In genomic region chr3:35635931-35636683, GRCh38 we compare ENCODE assay signal across 22 cellular contexts. TPM values are rescaled to one million over a fixed set of nuclear protein-coding genes. Genes with fewer than 3 reads are reported as not detected.
DNase-seq lines count a peak whose midpoint lies in the region; ATAC-seq and TF ChIP-seq lines count a peak whose summit lies in the region.
"Had no signal": no experiment of that assay in that cellular context is flagged by ENCODE, and none has a peak within 500 bp of the region (broad histone marks: within the 10 kb centered on the region; RNA-seq: fewer than 3 reads in every experiment).

No MANE protein-coding gene starts in this region.

- no peaks in the 10 kb centered on the region for H4K20me1 ChIP-seq in OCI-LY1 (ENCODE audit: insufficient read depth, low read length)

- peak overlapping the region; percentile 58 for H3K27ac ChIP-seq in OCI-LY1 (ENCODE audit: low read depth, low read length, poor library complexity, severe bottlenecking)
- H3K27ac ChIP-seq in cingulate gyrus (ENCODE audit: low read depth, low read length) = peak overlapping the region; percentile 34
- peak overlapping the region; percentile 23 for H3K27ac ChIP-seq in substantia nigra (ENCODE audit: low read depth, low read length, poor library complexity, severe bottlenecking)
- H3K27ac ChIP-seq in heart right ventricle = no peak overlapping the region

- no peaks in the 10 kb centered on the region for H3F3A ChIP-seq in OCI-LY1 (ENCODE audit: insufficient read depth, low read length)

- H3K4me3 ChIP-seq in OCI-LY1 (ENCODE audit: low read depth, low read length, poor library complexity, severe bottlenecking) (peak overlapping the region; percentile 4), heart right ventricle (no peak overlapping the region)
- H3K4me3 ChIP-seq: K562 had no signal

- TF ChIP-seq CTCF in OCI-LY1 (IDR thresholded peaks at IDR 0.05; ENCODE audit: low read length) (no peak), heart right ventricle (IDR thresholded peaks at IDR 0.05) (no peak)

- intact Hi-C loops in heart right ventricle (cut with DNase I) = no loop called here

- no peak overlapping the region; the same call in 1 of the 2 replicates for H3K9ac ChIP-seq in OCI-LY1 (ENCODE audit: low read length)

- peaks cover 46% of the 10 kb centered on the region for H3K4me1 ChIP-seq in OCI-LY1 (ENCODE audit: insufficient read depth, low read length, severe bottlenecking)
- peaks cover 0 to 13% (median 10%) of the 10 kb centered on the region in 9 donors for H3K4me1 ChIP-seq in heart right ventricle

- H3K27me3 ChIP-seq in OCI-LY1 (ENCODE audit: insufficient read depth, low read length) (no peaks in the 10 kb centered on the region), heart right ventricle (peaks cover 9 to 38% (median 32%) of the 10 kb centered on the region in 7 donors)

- H3K36me3 ChIP-seq in OCI-LY1 (ENCODE audit: insufficient read depth, low read length) = no peaks in the 10 kb centered on the region
- H3K36me3 ChIP-seq in heart right ventricle = no peaks in the 10 kb centered on the region

- DNase-seq in G401 (ENCODE audit: low spot score) (peak; percentile 67), substantia nigra (lab: John Stamatoyannopoulos, UW) (no peak), hypothalamus (lab: John Stamatoyannopoulos, UW) (no peak), heart right ventricle (no peak), NCI-H2171 treated with DMSO at 0.1 percent for 48 hours (lab: John Stamatoyannopoulos, UW) (no peak), GDM1 (lab: John Stamatoyannopoulos, UW) (no peak)
- DNase-seq: CD4-positive, alpha-beta memory T cell; COR-L47; DMS53; NCI-H1048; NCI-H1417; NCI-H1694; NCI-H2029 treated with DMSO at 0.1 percent for 48 hours; NCI-H2227 treated with DMSO at 0.1 percent for 48 hours; NCI-H69 had no signal

- H3K9me3 ChIP-seq in OCI-LY1 (ENCODE audit: low read length) (no peaks in the 10 kb centered on the region), heart right ventricle (no peaks in the 10 kb centered on the region)

- in situ Hi-C loops in G401 (cut with HindIII; ENCODE audit: low sequenced_read_pairs) = no loop called here

- no peaks in the 10 kb centered on the region for H3K79me2 ChIP-seq in OCI-LY1 (ENCODE audit: insufficient read depth, low read length)

- H3K9me2 ChIP-seq in OCI-LY1 (ENCODE audit: low read depth, low read length) = no peaks in the 10 kb centered on the region

- ATAC-seq in heart right ventricle = no peak
- ATAC-seq: HepG2, K562 had no signal

- H3K4me2 ChIP-seq in OCI-LY1 (ENCODE audit: low read length) = peak overlapping the region; percentile 53

- 91 to 94% methylated on average over 4 of the region's 4 CpGs for WGBS in heart right ventricle, 2 donors

- H2AFZ ChIP-seq in OCI-LY1 (ENCODE audit: low read length) = no peak overlapping the region

RNA-seq across cellular contexts. Expression of gene ARPP21, which starts 3.2 kb away (rescaled TPM):
- total RNA-seq in G401 (2014; rRNA removed; shearing (Covaris generic)) = not detected in 2 replicates
- total RNA-seq in heart right ventricle = not detected
- polyA plus RNA-seq in heart right ventricle = under 1 TPM in 1 of 2 donors, not detected in 1; 0.06 TPM
- total RNA-seq: CD4-positive, alpha-beta memory T cell; HepG2; HT1080; K562; NCI-H460 had no signal
- polyA plus RNA-seq: AG04450; CD4-positive, alpha-beta memory T cell; HepG2; K562 had no signal

Comparison
In these comparisons a context has a peak if more than half of its experiments do, and no peak if none do; other contexts are left out.
1. H3K27ac ChIP-seq: peak in OCI-LY1 (single experiment), cingulate gyrus (single experiment) and substantia nigra (single experiment); none in heart right ventricle (0 of 10).